15 cellular contexts compared by ENCODE assay signal in genomic region chr19:47313754-47314133, GRCh38. TPM values are rescaled to one million over a fixed set of nuclear protein-coding genes. Genes with fewer than 3 reads are reported as not detected.
"Had no signal": no experiment of that assay in that cellular context is flagged by ENCODE, and none has a peak within 500 bp of the region (broad histone marks: within the 10 kb centered on the region; RNA-seq: fewer than 3 reads in every experiment).

No MANE protein-coding gene starts in this region.

- H3K36me3 ChIP-seq: cardiac muscle cell, left ventricle myocardium inferior, pancreas, thyroid gland, WERI-Rb-1 had no signal

- H3K4me3 ChIP-seq: cardiac muscle cell, hepatocyte, left ventricle myocardium inferior, pancreas, thyroid gland had no signal

- H3K4me3 Mint-ChIP-seq: activated naive CD4-positive, alpha-beta T cell treated with anti-CD3 and anti-CD28 coated beads, Interleukin-2, amount 50 U/mL, for 24 hours; nephron progenitor cell; stimulated activated effector memory CD8-positive, alpha-beta T cell treated with anti-CD3 and anti-CD28 coated beads, Interleukin-12 subunit alpha, Interleukin-12 subunit beta, amount 100 ng/mL, for 72 hours; T-helper 1 cell treated with Interleukin-12 subunit alpha and Interleukin-12 subunit beta and Interleukin-4 antibody, amounts not matched to agents 30 μg/mL and 1 μg/mL, for 36 hours had no signal

- H3K4me1 Mint-ChIP-seq: nephron progenitor cell had no signal

- H2AFZ ChIP-seq: hepatocyte had no signal

- ATAC-seq: esophagus mucosa; stimulated activated effector memory CD8-positive, alpha-beta T cell treated with anti-CD3 and anti-CD28 coated beads, Interleukin-12 subunit alpha, Interleukin-12 subunit beta, amount 100 ng/mL, for 72 hours had no signal

- H3K36me3 Mint-ChIP-seq: activated naive CD4-positive, alpha-beta T cell treated with anti-CD3 and anti-CD28 coated beads, Interleukin-2, amount 50 U/mL, for 24 hours; stimulated activated effector memory CD8-positive, alpha-beta T cell treated with anti-CD3 and anti-CD28 coated beads, Interleukin-12 subunit alpha, Interleukin-12 subunit beta, amount 100 ng/mL, for 72 hours had no signal

- H3K27ac Mint-ChIP-seq: activated naive CD4-positive, alpha-beta T cell treated with anti-CD3 and anti-CD28 coated beads, Interleukin-2, amount 50 U/mL, for 24 hours; activated T-helper 2 cell treated with anti-CD3 and anti-CD28 coated beads, Interferon-gamma antibody, Interleukin-2, Interleukin-4, amounts not matched to agents 10 μg/mL and 5 μg/mL and 100 μg/mL, durations not matched to agents 14 hours and 24 hours and 36 hours; nephron progenitor cell; stimulated activated effector memory CD8-positive, alpha-beta T cell treated with anti-CD3 and anti-CD28 coated beads, Interleukin-12 subunit alpha, Interleukin-12 subunit beta, amount 100 ng/mL, for 72 hours; T-helper 1 cell treated with Interleukin-12 subunit alpha and Interleukin-12 subunit beta and Interleukin-4 antibody, amounts not matched to agents 30 μg/mL and 1 μg/mL, for 36 hours had no signal

- H3K9me3 ChIP-seq: left ventricle myocardium inferior, pancreas, thyroid gland had no signal

- H3K4me1 ChIP-seq: left ventricle myocardium inferior, pancreas had no signal

- H3K79me2 ChIP-seq: hepatocyte had no signal

- DNase-seq: activated CD4-positive, alpha-beta T cell treated with anti-CD3 and anti-CD28 coated beads, Interleukin-2, amount 50 U/mL, for 48 hours; islet precursor cell; nephron progenitor cell; WERI-Rb-1 had no signal

- H3K4me2 ChIP-seq: hepatocyte had no signal

- H3K9me3 Mint-ChIP-seq: activated naive CD4-positive, alpha-beta T cell treated with anti-CD3 and anti-CD28 coated beads, Interleukin-2, amount 50 U/mL, for 24 hours; activated T-helper 2 cell treated with anti-CD3 and anti-CD28 coated beads, Interferon-gamma antibody, Interleukin-2, Interleukin-4, amounts not matched to agents 10 μg/mL and 5 μg/mL and 100 μg/mL, durations not matched to agents 14 hours and 24 hours and 36 hours; nephron progenitor cell; stimulated activated effector memory CD8-positive, alpha-beta T cell treated with anti-CD3 and anti-CD28 coated beads, Interleukin-12 subunit alpha, Interleukin-12 subunit beta, amount 100 ng/mL, for 72 hours; T-helper 1 cell treated with Interleukin-12 subunit alpha and Interleukin-12 subunit beta and Interleukin-4 antibody, amounts not matched to agents 30 μg/mL and 1 μg/mL, for 36 hours had no signal

- H3K27me3 ChIP-seq: cardiac muscle cell, hepatocyte, pancreas, thyroid gland had no signal

- H3K27ac ChIP-seq: cardiac muscle cell, hepatocyte, left ventricle myocardium inferior, thyroid gland, WERI-Rb-1 had no signal

RNA-seq across cellular contexts. Expression of gene C5AR1, which starts 4.1 kb away (rescaled TPM):
- total RNA-seq: cardiac muscle cell, glomerular endothelial cell had no signal
- polyA plus RNA-seq: cardiac muscle cell had no signal

RNA-seq across cellular contexts. Expression of gene C5AR2, which starts 18.2 kb away (rescaled TPM):
- total RNA-seq: activated T-helper 2 cell treated with anti-CD3 and anti-CD28 coated beads, Interferon-gamma antibody, Interleukin-2, Interleukin-4, amounts not matched to agents 10 μg/mL and 5 μg/mL and 100 μg/mL, durations not matched to agents 14 hours and 24 hours and 36 hours; cardiac muscle cell had no signal
- polyA plus RNA-seq: cardiac muscle cell, hepatocyte had no signal
